ENCODE assay signal across 8 cellular contexts in genomic region chr21:28992526-28993292, GRCh38. TPM values are rescaled to one million over a fixed set of nuclear protein-coding genes. Genes with fewer than 3 reads are reported as not detected.
A peak's percentile ranks its signal among the peaks of the same experiment; 100 is the strongest.
DNase-seq lines count a peak whose midpoint lies in the region; ATAC-seq and TF ChIP-seq lines count a peak whose summit lies in the region.

A gene with protein sequence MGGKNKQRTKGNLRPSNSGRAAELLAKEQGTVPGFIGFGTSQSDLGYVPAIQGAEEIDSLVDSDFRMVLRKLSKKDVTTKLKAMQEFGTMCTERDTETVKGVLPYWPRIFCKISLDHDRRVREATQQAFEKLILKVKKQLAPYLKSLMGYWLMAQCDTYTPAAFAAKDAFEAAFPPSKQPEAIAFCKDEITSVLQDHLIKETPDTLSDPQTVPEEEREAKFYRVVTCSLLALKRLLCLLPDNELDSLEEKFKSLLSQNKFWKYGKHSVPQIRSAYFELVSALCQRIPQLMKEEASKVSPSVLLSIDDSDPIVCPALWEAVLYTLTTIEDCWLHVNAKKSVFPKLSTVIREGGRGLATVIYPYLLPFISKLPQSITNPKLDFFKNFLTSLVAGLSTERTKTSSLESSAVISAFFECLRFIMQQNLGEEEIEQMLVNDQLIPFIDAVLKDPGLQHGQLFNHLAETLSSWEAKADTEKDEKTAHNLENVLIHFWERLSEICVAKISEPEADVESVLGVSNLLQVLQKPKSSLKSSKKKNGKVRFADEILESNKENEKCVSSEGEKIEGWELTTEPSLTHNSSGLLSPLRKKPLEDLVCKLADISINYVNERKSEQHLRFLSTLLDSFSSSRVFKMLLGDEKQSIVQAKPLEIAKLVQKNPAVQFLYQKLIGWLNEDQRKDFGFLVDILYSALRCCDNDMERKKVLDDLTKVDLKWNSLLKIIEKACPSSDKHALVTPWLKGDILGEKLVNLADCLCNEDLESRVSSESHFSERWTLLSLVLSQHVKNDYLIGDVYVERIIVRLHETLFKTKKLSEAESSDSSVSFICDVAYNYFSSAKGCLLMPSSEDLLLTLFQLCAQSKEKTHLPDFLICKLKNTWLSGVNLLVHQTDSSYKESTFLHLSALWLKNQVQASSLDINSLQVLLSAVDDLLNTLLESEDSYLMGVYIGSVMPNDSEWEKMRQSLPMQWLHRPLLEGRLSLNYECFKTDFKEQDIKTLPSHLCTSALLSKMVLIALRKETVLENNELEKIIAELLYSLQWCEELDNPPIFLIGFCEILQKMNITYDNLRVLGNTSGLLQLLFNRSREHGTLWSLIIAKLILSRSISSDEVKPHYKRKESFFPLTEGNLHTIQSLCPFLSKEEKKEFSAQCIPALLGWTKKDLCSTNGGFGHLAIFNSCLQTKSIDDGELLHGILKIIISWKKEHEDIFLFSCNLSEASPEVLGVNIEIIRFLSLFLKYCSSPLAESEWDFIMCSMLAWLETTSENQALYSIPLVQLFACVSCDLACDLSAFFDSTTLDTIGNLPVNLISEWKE (N-terminal part only) (minus strand): TSS chr21:28992877. CDS start chr21:28992805, 72 bp downstream.

- peaks cover 4% of the 10 kb centered on the region for H3K36me3 Mint-ChIP-seq in T-helper 1 cell treated with Interleukin-12 subunit alpha and Interleukin-12 subunit beta and Interleukin-4 antibody, amounts not matched to agents 30 μg/mL and 1 μg/mL, for 36 hours (ENCODE audit: low read depth)

- H3K4me3 ChIP-seq in prostate gland (peak within 1 kb of the TSS; percentile 56 to 75), urinary bladder (ENCODE audit: low read depth, low read length) (peak within 1 kb of the TSS; percentile 72)

- intact Hi-C loops in left ventricle myocardium superior (cut with micrococcal nuclease) (no loop called here), prostate gland (cut with DNase I) (loop anchor here (2.0 kb wide), 1 partner anchor 32 kb away; the partner anchor contains the start of gene USP16)

- no peaks in the 10 kb centered on the region for H3K27me3 ChIP-seq in prostate gland (replicated peaks; ENCODE audit: insufficient read depth)

- H3K36me3 ChIP-seq in prostate gland (no peaks in the 10 kb centered on the region), urinary bladder (ENCODE audit: insufficient read depth) (no peaks in the 10 kb centered on the region)

- H3K27me3 Mint-ChIP-seq in T-helper 1 cell treated with Interleukin-12 subunit alpha and Interleukin-12 subunit beta and Interleukin-4 antibody, amounts not matched to agents 30 μg/mL and 1 μg/mL, for 36 hours (ENCODE audit: low read depth): no peaks in the 10 kb centered on the region

- under 1% methylated on average over 43 of the region's 43 CpGs for WGBS in prostate gland
- WGBS in urinary bladder: under 1% methylated on average over 43 of the region's 43 CpGs

- no peak for TF ChIP-seq CTCF in GM13977 (IDR thresholded peaks at IDR 0.05; ENCODE audit: extremely low read depth, insufficient read depth, missing control alignments)
- peak in 2 of 4 experiments; percentile 25 to 36 for TF ChIP-seq CTCF in prostate gland (IDR thresholded peaks at IDR 0.05)

- H3K27ac ChIP-seq in prostate gland (peak within 1 kb of the TSS; percentile 75 to 89), urinary bladder (ENCODE audit: low read depth) (peak within 1 kb of the TSS; percentile 93)

- H3K9me3 ChIP-seq in prostate gland: no peaks in the 10 kb centered on the region

- no peaks in the 10 kb centered on the region for H3K9me3 Mint-ChIP-seq in T-helper 1 cell treated with Interleukin-12 subunit alpha and Interleukin-12 subunit beta and Interleukin-4 antibody, amounts not matched to agents 30 μg/mL and 1 μg/mL, for 36 hours

- H3K4me3 Mint-ChIP-seq in T-helper 1 cell treated with Interleukin-12 subunit alpha and Interleukin-12 subunit beta and Interleukin-4 antibody, amounts not matched to agents 30 μg/mL and 1 μg/mL, for 36 hours: peak within 1 kb of the TSS; percentile 97

- DNase-seq in GM13977 (ENCODE audit: low spot score) (peak; percentile 96), NCI-H1694 (lab: John Stamatoyannopoulos, UW) (peak; percentile 100), amygdala (lab: John Stamatoyannopoulos, UW) (peak; percentile 83 to 100 (median 98)), left ventricle myocardium superior (peak; percentile 98), prostate gland (ENCODE audit: low spot score) (peak; percentile 99)

- H3K27ac Mint-ChIP-seq in T-helper 1 cell treated with Interleukin-12 subunit alpha and Interleukin-12 subunit beta and Interleukin-4 antibody, amounts not matched to agents 30 μg/mL and 1 μg/mL, for 36 hours: peak within 1 kb of the TSS; percentile 98

- peak; percentile 48 for TF ChIP-seq POLR2A in prostate gland (IDR thresholded peaks at IDR 0.05)

- in situ Hi-C loops in GM13977 (cut with MboI; ENCODE audit: low pct_unique_long_range_greater_than_20kb, low sequenced_read_pairs, unreplicated experiment): no loop called here

- H3K4me1 ChIP-seq in prostate gland (replicated peaks) (no peaks in the 10 kb centered on the region), urinary bladder (ENCODE audit: insufficient read depth) (no peaks in the 10 kb centered on the region)

- H3K4me1 Mint-ChIP-seq in T-helper 1 cell treated with Interleukin-12 subunit alpha and Interleukin-12 subunit beta and Interleukin-4 antibody, amounts not matched to agents 30 μg/mL and 1 μg/mL, for 36 hours (ENCODE audit: low read depth): peaks cover 27% of the 10 kb centered on the region

- ATAC-seq in HG02884 (IDR thresholded peaks at IDR 0.05; ENCODE audit: unreplicated experiment): peak; percentile 95
- ATAC-seq in left ventricle myocardium superior: peak; percentile 100

RNA-seq across cellular contexts. Expression of the gene that starts here (rescaled TPM):
- 18.1 TPM for total RNA-seq in left ventricle myocardium superior
- 10 to 100 TPM; 24.6 to 29.5 TPM for total RNA-seq in prostate gland
- 67.8 TPM for total RNA-seq in urinary bladder
- 9.5 TPM for polyA plus RNA-seq in urinary bladder

Comparison
In these comparisons a context has a peak if more than half of its experiments do, and no peak if none do; other contexts are left out.
1. Peak in every context shown above with its lines: DNase-seq, ATAC-seq, H3K4me3 ChIP-seq and H3K27ac ChIP-seq.